ENCODE assay signal across 7 cellular contexts in genomic region chr11:3164540-3165151, GRCh38. TPM values are rescaled to one million over a fixed set of nuclear protein-coding genes. Genes with fewer than 3 reads are reported as not detected.
DNase-seq lines count a peak whose midpoint lies in the region; ATAC-seq and TF ChIP-seq lines count a peak whose summit lies in the region.

No MANE protein-coding gene starts in this region.

- H4K20me1 ChIP-seq in KMS-11 (ENCODE audit: insufficient read depth) = no peaks in the 10 kb centered on the region

- intact Hi-C loops in breast epithelium (cut with DNase I; ENCODE audit: low total_unique reads) = no loop called here

- peak overlapping the region; percentile 50; the same call in 1 of the 2 replicates for H3K9ac ChIP-seq in KMS-11

- no peak overlapping the region for H3K4me3 ChIP-seq in KMS-11 (IDR thresholded peaks at IDR 0.05; ENCODE audit: insufficient read depth, low read depth, low read length)
- H3K4me3 ChIP-seq in breast epithelium = peak overlapping the region; percentile 65 to 81 (median 81)

- H3K9me3 ChIP-seq in breast epithelium = no peaks in the 10 kb centered on the region

- ATAC-seq in HG03469 (IDR thresholded peaks at IDR 0.05; ENCODE audit: unreplicated experiment) = no peak

- DNase-seq in breast epithelium (ENCODE audit: low spot score in 2 of 2) (no peak), left kidney (ENCODE audit: low read depth, low spot score) (peak; percentile 65), superior temporal gyrus (ENCODE audit: extremely low spot score) (peak; percentile 10)
- DNase-seq in activated CD4-positive, CD25-positive, alpha-beta regulatory T cell treated with anti-CD3 and anti-CD28 coated beads, Interleukin-2, amount 50 U/mL, for 72 hours = no peak
- DNase-seq in activated effector memory CD4-positive, alpha-beta T cell treated with Interleukin-2 at 50 U/mL for 16 hours = no peak

- TF ChIP-seq POLR2A in breast epithelium (IDR thresholded peaks at IDR 0.05) = no peak

- H3K27me3 ChIP-seq in KMS-11 (ENCODE audit: insufficient read depth, low read depth) (peaks cover 29% of the 10 kb centered on the region; the same call in 1 of the 2 replicates), breast epithelium (no peaks in the 10 kb centered on the region)

- H3K4me1 ChIP-seq in KMS-11 (ENCODE audit: low read depth, poor library complexity, severe bottlenecking) (no peaks in the 10 kb centered on the region), breast epithelium (peaks cover 12 to 17% of the 10 kb centered on the region in 2 donors)

- H3K36me3 ChIP-seq in KMS-11 (ENCODE audit: insufficient read depth) (no peaks in the 10 kb centered on the region), breast epithelium (no peaks in the 10 kb centered on the region)

- no peak overlapping the region for H3K27ac ChIP-seq in KMS-11
- peak overlapping the region; percentile 72 to 90 for H3K27ac ChIP-seq in breast epithelium

- H2AFZ ChIP-seq in KMS-11 (ENCODE audit: low read depth) = peak overlapping the region; percentile 85; the same call in 1 of the 2 replicates

- H3K4me2 ChIP-seq in KMS-11 = peak overlapping the region; percentile 63; the same call in 1 of the 2 replicates

- TF ChIP-seq CTCF in KMS-11 (conservative IDR thresholded peaks at IDR 0.05; ENCODE audit: low read depth, low read length) = no peak
- no peak for TF ChIP-seq CTCF in breast epithelium (IDR thresholded peaks at IDR 0.05)

- H3K79me2 ChIP-seq in KMS-11 (ENCODE audit: insufficient read depth, low read depth) = no peaks in the 10 kb centered on the region

RNA-seq across cellular contexts. Expression of gene OSBPL5, which starts 0.5 kb away (rescaled TPM):
- 10 to 100 TPM; 25.3 to 64.2 (median 27.8) TPM for total RNA-seq in breast epithelium

RNA-seq across cellular contexts. Expression of gene MRGPRG, which starts 54.0 kb away (rescaled TPM):
- total RNA-seq in breast epithelium = not detected

Comparison
In these comparisons a context has a peak if more than half of its experiments do, and no peak if none do; other contexts are left out.
1. DNase-seq: peak in left kidney (single experiment) and superior temporal gyrus (single experiment); none in breast epithelium (0 of 2), activated CD4-positive, CD25-positive, alpha-beta regulatory T cell treated with anti-CD3 and anti-CD28 coated beads, Interleukin-2, amount 50 U/mL, for 72 hours (single experiment) and activated effector memory CD4-positive, alpha-beta T cell treated with Interleukin-2 at 50 U/mL for 16 hours (single experiment).